8 cellular contexts compared by ENCODE assay signal in the genomic region with DNA sequence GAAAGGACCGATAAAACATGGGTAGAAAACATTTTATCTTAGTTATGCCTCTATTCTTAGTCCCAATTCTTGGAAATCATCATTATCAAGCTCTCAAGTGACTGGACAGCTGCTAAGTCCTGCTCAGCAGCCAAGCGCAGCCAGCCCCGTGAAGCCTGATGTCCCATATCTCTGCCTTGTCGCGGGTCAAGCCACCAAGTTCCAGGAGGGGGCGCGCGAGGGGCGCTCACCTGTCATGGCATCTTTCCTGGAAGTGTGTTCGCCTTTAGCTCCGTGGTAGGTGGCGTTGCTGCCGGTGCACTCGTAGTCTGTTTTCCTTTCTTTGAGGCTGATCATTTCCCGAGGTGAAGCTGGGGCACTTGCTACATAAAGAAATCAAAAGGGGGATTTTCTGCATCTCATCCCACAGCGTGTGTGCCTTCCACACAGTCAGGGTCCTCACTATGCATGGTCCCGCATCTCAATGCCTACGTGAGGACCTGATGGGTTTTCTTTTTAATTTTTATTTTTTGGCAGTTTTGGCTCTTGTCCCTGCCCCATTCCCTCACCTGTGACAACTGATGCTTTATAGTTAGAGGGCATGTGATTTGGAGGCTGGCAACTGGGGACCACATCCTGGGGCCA.
DNase-seq lines count a peak whose midpoint lies in the region; ATAC-seq and FAIRE-seq lines count a peak whose summit lies in the region.

No MANE protein-coding gene starts in this region.

- DNase-seq in EH (ENCODE audit: low read depth), result peak; percentile 5
- DNase-seq in HTR-8/SVneo (ENCODE audit: insufficient read length, low spot score), result peak; percentile 67
- DNase-seq in SW480 (ENCODE audit: low spot score), result peak; percentile 70
- DNase-seq in adipocyte (ENCODE audit: low read depth), result peak; percentile 22
- peak; percentile 39 for DNase-seq in inferior parietal cortex (ENCODE audit: extremely low spot score)
- peak; percentile 28 for DNase-seq in stimulated activated CD4-positive, alpha-beta T cell treated with anti-CD3 and anti-CD28 coated beads, Interleukin-2, amount 100 ng/mL, for 4 hours (ENCODE audit: low read depth)
- no peak for DNase-seq in NCI-H1436 treated with DMSO at 0.1 percent for 48 hours (lab: John Stamatoyannopoulos, UW)

- H3K9me3 ChIP-seq in adipocyte (ENCODE audit: control insufficient read depth, low read length), result no peaks in the 10 kb centered on the region

- no peaks in the 10 kb centered on the region for H3K36me3 ChIP-seq in adipocyte (ENCODE audit: control insufficient read depth, insufficient read depth, low read length, severe bottlenecking)

- no peak overlapping the region for H3K9ac ChIP-seq in adipocyte (ENCODE audit: low read length)

- no peak overlapping the region for H3K4me3 ChIP-seq in adipocyte (ENCODE audit: low read length)

- peaks cover 15% of the 10 kb centered on the region for H3K27me3 ChIP-seq in adipocyte (replicated peaks; ENCODE audit: control insufficient read depth, insufficient read depth, low read length)

- FAIRE-seq in HTR-8/SVneo (lab: Jason Lieb, UNC), result peak; percentile 69

- peak; percentile 92 for ATAC-seq in GM21526 (IDR thresholded peaks at IDR 0.05; ENCODE audit: low FRiP score, unreplicated experiment)

- H3K4me1 ChIP-seq in adipocyte (ENCODE audit: control insufficient read depth, insufficient read depth, low read length), result no peaks in the 10 kb centered on the region
